ENCODE assay signal across 21 cellular contexts in genomic region chr6:71205336-71205956, GRCh38.
A peak's percentile ranks its signal among the peaks of the same experiment; 100 is the strongest.
DNase-seq lines count a peak whose midpoint lies in the region; ATAC-seq and TF ChIP-seq lines count a peak whose summit lies in the region.
"Had no signal": no experiment of that assay in that cellular context is flagged by ENCODE, and none has a peak within 500 bp of the region (broad histone marks: within the 10 kb centered on the region; RNA-seq: fewer than 3 reads in every experiment).

No MANE protein-coding gene starts in this region.

- H3K9me3 ChIP-seq in SJSA1 (replicated peaks) (no peaks in the 10 kb centered on the region), osteoblast (ENCODE audit: low read depth, low read length) (no peaks in the 10 kb centered on the region)
- H3K9me3 ChIP-seq: body of pancreas, heart right ventricle, neutrophil, right lobe of liver had no signal

- H3K4me3 ChIP-seq in SJSA1 (no peak overlapping the region), fibroblast of mammary gland (ENCODE audit: control insufficient read depth, low read depth, low read length) (no peak overlapping the region), osteoblast (ENCODE audit: insufficient read depth, low read length) (peak overlapping the region; percentile 23)
- H3K4me3 ChIP-seq: body of pancreas, heart right ventricle, PC-9, right lobe of liver had no signal

- peak overlapping the region; percentile 60 for H3K27ac ChIP-seq in SJSA1
- peak overlapping the region; percentile 74 for H3K27ac ChIP-seq in osteoblast (ENCODE audit: low read depth, low read length)
- H3K27ac ChIP-seq: body of pancreas, heart right ventricle, neutrophil, PC-9, right lobe of liver had no signal

- peaks cover 24% of the 10 kb centered on the region for H3K4me1 ChIP-seq in SJSA1 (replicated peaks)
- H3K4me1 ChIP-seq in osteoblast (ENCODE audit: insufficient read depth, low read length), result peaks cover 17% of the 10 kb centered on the region
- H3K4me1 ChIP-seq: body of pancreas, heart right ventricle, right lobe of liver had no signal

- peak; percentile 82 for DNase-seq in EL
- peak in 1 of 2 experiments; percentile 42 for DNase-seq in SJSA1 (ENCODE audit: low read depth in 1 of 2, low spot score in 2 of 2)
- DNase-seq in fibroblast of mammary gland (ENCODE audit: low read depth), result peak; percentile 70
- DNase-seq in osteoblast (ENCODE audit: insufficient read length, low spot score, missing footprints), result no peak
- no peak for DNase-seq in GM20000 (ENCODE audit: low spot score)
- DNase-seq in activated CD8-positive, alpha-beta memory T cell treated with anti-CD3 and anti-CD28 coated beads for 24 hours, result no peak
- DNase-seq: activated CD4-positive, alpha-beta T cell treated with anti-CD3 and anti-CD28 coated beads, Interleukin-2, amount 50 U/mL, for 1 hour; activated naive CD4-positive, alpha-beta T cell treated with anti-CD3 and anti-CD28 coated beads, Interleukin-2, amount 10 ng/mL, durations not matched to agents 7 days and 5 days; body of pancreas; COR-L47; heart right ventricle; KG1; NCI-H1417; NCI-H2171; NCI-H748 treated with DMSO at 0.1 percent for 48 hours; PC-9; right lobe of liver had no signal

- no peak overlapping the region for H2AFZ ChIP-seq in osteoblast (ENCODE audit: low read length)
- H2AFZ ChIP-seq: PC-9 had no signal

- ATAC-seq in GM21786 (IDR thresholded peaks at IDR 0.05; ENCODE audit: unreplicated experiment) (no peak), GM21447 (IDR thresholded peaks at IDR 0.05; ENCODE audit: unreplicated experiment) (no peak)
- ATAC-seq: body of pancreas, esophagus mucosa, heart right ventricle, right lobe of liver had no signal

- H3K27me3 ChIP-seq in SJSA1 (replicated peaks) (no peaks in the 10 kb centered on the region), osteoblast (ENCODE audit: insufficient read depth, low read length) (no peaks in the 10 kb centered on the region)
- H3K27me3 ChIP-seq: body of pancreas, heart right ventricle, neutrophil, right lobe of liver had no signal

- TF ChIP-seq CTCF in fibroblast of mammary gland (conservative IDR thresholded peaks at IDR 0.05; ENCODE audit: control insufficient read depth, insufficient read depth, low read depth, low read length) (peak; percentile 4), osteoblast (IDR thresholded peaks at IDR 0.05; ENCODE audit: extremely low read depth, low read depth, low read length) (peak; percentile 5), GM20000 (IDR thresholded peaks at IDR 0.05; ENCODE audit: extremely low read depth, missing control alignments) (no peak)

- H3K79me2 ChIP-seq in osteoblast (ENCODE audit: insufficient read depth, low read length), result no peaks in the 10 kb centered on the region

- no peaks in the 10 kb centered on the region for H4K20me1 ChIP-seq in osteoblast (ENCODE audit: insufficient read depth, low read length)

- H3K36me3 ChIP-seq in SJSA1 (no peaks in the 10 kb centered on the region), osteoblast (ENCODE audit: insufficient read depth, low read length) (no peaks in the 10 kb centered on the region)
- H3K36me3 ChIP-seq: heart right ventricle, neutrophil, right lobe of liver had no signal

- H3K4me2 ChIP-seq in osteoblast (ENCODE audit: insufficient read depth, low read length), result peak overlapping the region; percentile 64
- H3K4me2 ChIP-seq: PC-9 had no signal

Comparison
In these comparisons a context has a peak if more than half of its experiments do, and no peak if none do; other contexts are left out.
1. DNase-seq: peak in EL (single experiment) and fibroblast of mammary gland (single experiment); none in osteoblast (single experiment), GM20000 (single experiment) and activated CD8-positive, alpha-beta memory T cell treated with anti-CD3 and anti-CD28 coated beads for 24 hours (single experiment).